Comparison of ENCODE assay signal across 21 cellular contexts in the genomic region with DNA sequence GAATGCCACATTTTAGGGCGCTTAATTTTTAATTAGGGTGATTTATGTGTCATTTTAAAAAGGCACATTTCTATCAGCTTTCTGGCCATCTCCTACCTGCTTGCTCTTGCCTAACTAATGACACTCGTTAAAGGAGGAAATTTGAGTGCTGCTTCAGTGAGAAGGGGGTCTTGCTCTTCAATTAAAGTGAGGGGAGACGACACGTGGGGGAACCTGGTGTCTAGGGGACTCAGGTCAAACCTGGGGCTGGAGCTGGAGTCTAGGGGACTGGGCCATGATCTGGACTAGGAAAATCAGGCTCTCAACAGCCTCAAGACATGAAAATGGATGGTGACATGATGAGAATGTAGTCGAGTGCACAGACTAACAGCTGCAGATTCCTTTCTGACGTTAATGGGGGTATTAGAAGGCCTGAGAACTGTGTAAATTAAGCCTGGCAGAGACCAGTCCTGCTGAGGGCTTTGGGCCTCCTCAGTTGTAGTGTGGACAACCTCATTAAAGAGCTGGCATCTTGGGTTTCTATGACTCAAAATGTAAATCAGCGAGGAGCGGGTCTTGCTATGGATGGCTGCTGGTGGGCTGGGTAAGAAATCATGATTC.
DNase-seq lines count a peak whose midpoint lies in the region; TF ChIP-seq lines count a peak whose summit lies in the region.
"Had no signal": no experiment of that assay in that cellular context is flagged by ENCODE, and none has a peak within 500 bp of the region (broad histone marks: within the 10 kb centered on the region; RNA-seq: fewer than 3 reads in every experiment).

No MANE protein-coding gene starts in this region.

- DNase-seq in NCI-H82 (lab: John Stamatoyannopoulos, UW) (peak; percentile 18), NCI-H82 treated with DMSO at 0.1 percent for 48 hours (lab: John Stamatoyannopoulos, UW; ENCODE audit: unreplicated experiment) (no peak), SJCRH30 (peak; percentile 69 to 89), left kidney (ENCODE audit: low read depth, low spot score) (peak; percentile 95), spleen (peak; percentile 12), NCI-H2227 (lab: John Stamatoyannopoulos, UW; ENCODE audit: unreplicated experiment) (no peak), dermis blood vessel endothelial cell (no peak), EL (no peak)
- DNase-seq: C1 segment of cervical spinal cord; CD4-positive, alpha-beta memory T cell; DMS53; GF-D8; KBM-7; MV-4-11; NCI-H1105; NCI-H2029 treated with DMSO at 0.1 percent for 48 hours; NCI-H446; NCI-H526 treated with DMSO at 0.1 percent for 48 hours; SIG-M5; T-helper 2 cell had no signal

- no peaks in the 10 kb centered on the region for H3K9me3 ChIP-seq in SJCRH30 (replicated peaks)
- H3K9me3 ChIP-seq in spleen, result no peaks in the 10 kb centered on the region
- H3K9me3 ChIP-seq: A549 had no signal

- no peak for TF ChIP-seq POLR2A in spleen (IDR thresholded peaks at IDR 0.05)

- H3K27me3 ChIP-seq in SJCRH30 (no peaks in the 10 kb centered on the region), spleen (replicated peaks in 1 of 7) (no peaks in the 10 kb centered on the region)

- intact Hi-C loops in spleen (cut with DNase I; ENCODE audit: low total_unique reads), result no loop called here

- H3K27ac ChIP-seq in SJCRH30, result peak overlapping the region; percentile 72
- no peak overlapping the region for H3K27ac ChIP-seq in spleen
- H3K27ac ChIP-seq: A549 had no signal

- 76 to 83% (median 82%) methylated on average over 8 of the region's 8 CpGs for WGBS in spleen, 5 donors

- no peak for TF ChIP-seq CTCF in spleen (IDR thresholded peaks at IDR 0.05 in 8 of 11, conservative IDR thresholded peaks at IDR 0.05 in 3 of 11)

- H3K4me3 ChIP-seq in SJCRH30, result no peak overlapping the region
- no peak overlapping the region for H3K4me3 ChIP-seq in spleen
- H3K4me3 ChIP-seq: A549 had no signal

- H3K36me3 ChIP-seq in SJCRH30 (no peaks in the 10 kb centered on the region), spleen (no peaks in the 10 kb centered on the region)

- H3K4me1 ChIP-seq in SJCRH30, result peaks cover 32% of the 10 kb centered on the region
- H3K4me1 ChIP-seq in spleen, result no peaks in the 10 kb centered on the region
- H3K4me1 ChIP-seq: A549 had no signal

Comparison
In these comparisons a context has a peak if more than half of its experiments do, and no peak if none do; other contexts are left out.
1. DNase-seq: peak in NCI-H82 (single experiment), SJCRH30 (2 of 2), left kidney (single experiment) and spleen (single experiment); none in NCI-H82 treated with DMSO at 0.1 percent for 48 hours (single experiment), NCI-H2227 (single experiment), dermis blood vessel endothelial cell (single experiment) and EL (single experiment).